ENCODE assay signal across 26 cellular contexts in the genomic region with DNA sequence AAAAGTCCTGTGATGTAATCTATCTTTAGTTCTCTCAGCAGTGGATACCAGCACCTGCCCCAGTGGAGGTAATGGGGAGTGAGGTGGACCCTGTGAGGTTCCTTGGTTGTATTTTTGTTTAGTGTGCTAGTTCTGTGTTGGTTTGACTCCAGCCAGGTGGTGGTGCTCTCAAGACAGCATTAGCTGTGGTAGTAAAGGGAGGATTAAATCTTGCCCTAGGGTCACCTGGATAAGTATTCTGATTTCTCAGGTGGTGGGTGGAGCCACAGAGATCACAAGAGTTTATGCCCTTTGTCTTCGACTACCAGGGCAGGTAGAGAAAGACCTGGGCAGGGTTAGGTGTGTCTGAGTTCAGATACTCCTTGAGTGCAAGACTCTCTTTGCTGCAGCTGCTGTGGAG.
"Had no signal": no experiment of that assay in that cellular context is flagged by ENCODE, and none has a peak within 500 bp of the region (broad histone marks: within the 10 kb centered on the region; RNA-seq: fewer than 3 reads in every experiment).

No MANE protein-coding gene starts in this region.

- H3K4me3 Mint-ChIP-seq: activated CD8-positive, alpha-beta T cell treated with anti-CD3 and anti-CD28 coated beads, Interleukin-2, amount 10 ng/mL, durations not matched to agents 7 days and 5 days; central memory CD8-positive, alpha-beta T cell; T-cell had no signal

- H3K27ac Mint-ChIP-seq: activated CD8-positive, alpha-beta T cell treated with anti-CD3 and anti-CD28 coated beads, Interleukin-2, amount 10 ng/mL, durations not matched to agents 7 days and 5 days; T-cell had no signal

- ATAC-seq: activated CD4-positive, CD25-positive, alpha-beta regulatory T cell treated with anti-CD3 and anti-CD28 coated beads, Interleukin-2, amount 50 U/mL, for 24 hours; activated CD8-positive, alpha-beta T cell treated with anti-CD3 and anti-CD28 coated beads, Interleukin-2, amount 10 ng/mL, durations not matched to agents 7 days and 5 days; body of pancreas; Panc1; Right ventricle myocardium inferior; T-cell had no signal

- H3K36me3 Mint-ChIP-seq: T-cell had no signal

- H3K4me3 ChIP-seq: ascending aorta, body of pancreas, SK-N-MC had no signal

- H3K27me3 Mint-ChIP-seq: central memory CD8-positive, alpha-beta T cell had no signal

- H3K4me1 ChIP-seq: ascending aorta, body of pancreas had no signal

- H3K4me1 Mint-ChIP-seq: central memory CD8-positive, alpha-beta T cell; T-cell had no signal

- DNase-seq: activated CD4-positive, alpha-beta T cell treated with anti-CD3 and anti-CD28 coated beads for 48 hours; activated CD4-positive, alpha-beta T cell treated with anti-CD3 and anti-CD28 coated beads, Interleukin-2, amount 50 U/mL, for 4 hours; activated CD8-positive, alpha-beta memory T cell treated with anti-CD3 and anti-CD28 coated beads, Interleukin-2, amount 50 U/mL, for 48 hours; activated CD8-positive, alpha-beta T cell treated with anti-CD3 and anti-CD28 coated beads, Interleukin-2, amount 10 ng/mL, durations not matched to agents 7 days and 5 days; activated naive CD4-positive, alpha-beta T cell treated with anti-CD3 and anti-CD28 coated beads, Interleukin-2, amount 50 U/mL, for 16 hours; activated T-cell treated with anti-CD3 and anti-CD28 coated beads, Interleukin-2, amount 50 U/mL, for 1 hour; body of pancreas; KG1; NCI-H1048; NCI-H146; NCI-H1930; NCI-H2171 treated with DMSO at 0.1 percent for 48 hours; NCI-H226; NCI-H526; NCI-H774; NK-92 treated with Interleukin-12 subunit alpha and Interleukin-12 subunit beta, amount 100 ng/mL, for 24 hours; OCI-M1; RPMI8226; T-cell; WERI-Rb-1 had no signal

- H3K36me3 ChIP-seq: ascending aorta, WERI-Rb-1 had no signal

- H3K27ac ChIP-seq: ascending aorta, body of pancreas, SK-N-MC, WERI-Rb-1 had no signal

- H3K9me3 ChIP-seq: body of pancreas had no signal

- H3K27me3 ChIP-seq: ascending aorta, body of pancreas had no signal
